In genomic region chr17:60026980-60027379, GRCh38 we compare ENCODE assay signal across 7 cellular contexts. TPM values are rescaled to one million over a fixed set of nuclear protein-coding genes. Genes with fewer than 3 reads are reported as not detected.
A peak's percentile ranks its signal among the peaks of the same experiment; 100 is the strongest.
DNase-seq lines count a peak whose midpoint lies in the region; ATAC-seq, FAIRE-seq and TF ChIP-seq lines count a peak whose summit lies in the region.
"Not testable (repeated sequence)": the region's sequence is repeated elsewhere in the genome, so short reads cannot be mapped to it uniquely, and the experiment has no call there.

No MANE protein-coding gene starts in this region.

- not testable (repeated sequence) for H3K4me1 ChIP-seq in HCT116 (ENCODE audit: control insufficient read depth in 1 of 2, insufficient read depth in 2 of 2, low read length in 2 of 2); RWPE2 (ENCODE audit: insufficient read depth, poor library complexity, severe bottlenecking); endothelial cell of umbilical vein (ENCODE audit: control insufficient read depth, extremely low read depth, insufficient read depth, low read length)

- BruUV-seq in HCT116 (replicated peaks; lab: Mats Ljungman, UMichigan), result TSS peak; percentile 59
- BruUV-seq in endothelial cell of umbilical vein (replicated peaks; lab: Mats Ljungman, UMichigan), result not testable (repeated sequence)

- not testable (repeated sequence) for H4K20me1 ChIP-seq in HCT116 (ENCODE audit: insufficient read depth); endothelial cell of umbilical vein (replicated peaks; ENCODE audit: control insufficient read depth, extremely low read depth, insufficient read depth, low read length)

- not testable (repeated sequence) for H3K9ac ChIP-seq in HCT116 (ENCODE audit: low read length); endothelial cell of umbilical vein (replicated peaks; ENCODE audit: extremely low read depth, insufficient read depth, low read length)

- H3K9me2 ChIP-seq in HCT116 (ENCODE audit: insufficient read depth), result not testable (repeated sequence)

- not testable (repeated sequence) for H3K36me3 Mint-ChIP-seq in naive B cell; stimulated activated naive B cell treated with anti-CD40 and anti-IgM and Interleukin-4, amounts not matched to agents 10 μg/mL and 1 μg/mL and 100 μg/mL, for 72 hours

- DNase-seq in HCT116 (ENCODE audit: low read depth, low spot score); RWPE2 (ENCODE audit: low spot score); endothelial cell of umbilical vein (ENCODE audit: low read depth, low spot score); left colon; naive B cell; stimulated activated naive B cell treated with anti-CD40 and anti-IgM and Interleukin-4, amounts not matched to agents 10 μg/mL and 1 μg/mL and 100 μg/mL, for 72 hours: not testable (repeated sequence)

- not testable (repeated sequence) for H2AFZ ChIP-seq in HCT116 (ENCODE audit: low read depth, low read length, poor library complexity, severe bottlenecking); endothelial cell of umbilical vein (ENCODE audit: low read depth, low read length)

- intact Hi-C loops in HCT116 (cut with micrococcal nuclease); endothelial cell of umbilical vein (cut with micrococcal nuclease); left colon (cut with DNase I, micrococcal nuclease): not testable (repeated sequence)

- POLR2A ChIA-PET in HCT116 (lab: Charles Lee); endothelial cell of umbilical vein (lab: Charles Lee): not testable (repeated sequence)

- H3K4me3 ChIP-seq in HCT116 (replicated peaks in 1 of 2; ENCODE audit: low read depth in 1 of 2, low read length in 2 of 2); RWPE2 (ENCODE audit: severe bottlenecking); endothelial cell of umbilical vein (replicated peaks in 1 of 3; ENCODE audit: insufficient read depth in 1 of 3, low read depth in 1 of 3, low read length in 3 of 3): not testable (repeated sequence)

- RAD21 ChIA-PET in HCT116 (lab: Charles Lee; ENCODE audit: low non-redundant PET in 1 of 2, low total read pairs in 2 of 2, uncharacterized antibody in 2 of 2, unreplicated experiment in 2 of 2), result not testable (repeated sequence)

- H3K9me3 ChIP-seq in HCT116 (ENCODE audit: control insufficient read depth in 1 of 2, insufficient read depth in 1 of 2, low read depth in 1 of 2, low read length in 2 of 2); RWPE2 (ENCODE audit: severe bottlenecking); endothelial cell of umbilical vein (replicated peaks; ENCODE audit: control insufficient read depth, insufficient read depth, low read length): not testable (repeated sequence)

- ATAC-seq in HCT116 (peak; percentile 41), RWPE2 (ENCODE audit: low read depth) (peak; percentile 26; the same call in 1 of the 3 replicates), left colon (peak; percentile 42), naive B cell (ENCODE audit: low read depth in 2 of 2) (peak; percentile 37 to 49)
- peak; percentile 18 to 26 for ATAC-seq in activated CD4-positive, CD25-positive, alpha-beta regulatory T cell treated with anti-CD3 and anti-CD28 coated beads, Interleukin-2, amount 50 U/mL, for 24 hours
- ATAC-seq in stimulated activated naive B cell treated with anti-CD40 and anti-IgM and Interleukin-4, amounts not matched to agents 10 μg/mL and 1 μg/mL and 100 μg/mL, for 72 hours (replicated peaks), result peak; percentile 32 to 59

- not testable (repeated sequence) for H3K9me3 Mint-ChIP-seq in naive B cell; stimulated activated naive B cell treated with anti-CD40 and anti-IgM and Interleukin-4, amounts not matched to agents 10 μg/mL and 1 μg/mL and 100 μg/mL, for 72 hours

- CTCF ChIA-PET in HCT116 (lab: Charles Lee); endothelial cell of umbilical vein (lab: Charles Lee): not testable (repeated sequence)

- H3K27ac Mint-ChIP-seq in naive B cell; stimulated activated naive B cell treated with anti-CD40 and anti-IgM and Interleukin-4, amounts not matched to agents 10 μg/mL and 1 μg/mL and 100 μg/mL, for 72 hours: not testable (repeated sequence)

- not testable (repeated sequence) for H3K4me1 Mint-ChIP-seq in naive B cell; stimulated activated naive B cell treated with anti-CD40 and anti-IgM and Interleukin-4, amounts not matched to agents 10 μg/mL and 1 μg/mL and 100 μg/mL, for 72 hours

- not testable (repeated sequence) for H3K27me3 Mint-ChIP-seq in naive B cell; stimulated activated naive B cell treated with anti-CD40 and anti-IgM and Interleukin-4, amounts not matched to agents 10 μg/mL and 1 μg/mL and 100 μg/mL, for 72 hours

- not testable (repeated sequence) for H3K27ac ChIP-seq in HCT116 (ENCODE audit: low read depth, low read length); RWPE2 (ENCODE audit: poor library complexity, severe bottlenecking); endothelial cell of umbilical vein (ENCODE audit: insufficient read depth, low read depth, low read length)

- TF ChIP-seq POLR2A in HCT116 (IDR thresholded peaks at IDR 0.05; ENCODE audit: borderline replicate concordance, extremely low read depth, insufficient read depth, insufficient read length); endothelial cell of umbilical vein (IDR thresholded peaks at IDR 0.05; ENCODE audit: low read depth, low read length): not testable (repeated sequence)

- H3K27me3 ChIP-seq in HCT116 (ENCODE audit: insufficient read depth, low read length); RWPE2 (ENCODE audit: insufficient read depth, poor library complexity, severe bottlenecking); endothelial cell of umbilical vein (ENCODE audit: control insufficient read depth in 2 of 2, insufficient read depth in 2 of 2, low read length in 2 of 2): not testable (repeated sequence)

- H3K36me3 ChIP-seq in HCT116 (ENCODE audit: control insufficient read depth in 1 of 2, insufficient read depth in 2 of 2, low read length in 2 of 2); RWPE2 (ENCODE audit: low read depth); endothelial cell of umbilical vein (ENCODE audit: control insufficient read depth in 2 of 2, extremely low read depth in 1 of 2, insufficient read depth in 2 of 2, low read length in 2 of 2): not testable (repeated sequence)

- TF ChIP-seq CTCF in HCT116 (IDR thresholded peaks at IDR 0.05 in 2 of 3, conservative IDR thresholded peaks at IDR 0.05 in 1 of 3; ENCODE audit: borderline replicate concordance in 1 of 3, insufficient read depth in 1 of 3, low read depth in 2 of 3, low read length in 2 of 3); RWPE2 (IDR thresholded peaks at IDR 0.05; ENCODE audit: poor library complexity, severe bottlenecking); endothelial cell of umbilical vein (IDR thresholded peaks at IDR 0.05; ENCODE audit: extremely low read depth in 1 of 2, insufficient read depth in 1 of 2, low read depth in 1 of 2, low read length in 2 of 2): not testable (repeated sequence)

- dilution Hi-C loops in endothelial cell of umbilical vein (cut with MboI; ENCODE audit: extremely low pct_ligation_motif_present, low sequenced_read_pairs), result not testable (repeated sequence)

- not testable (repeated sequence) for H3K9me1 ChIP-seq in endothelial cell of umbilical vein (replicated peaks; ENCODE audit: control insufficient read depth, extremely low read depth, insufficient read depth, low read length)

- FAIRE-seq in endothelial cell of umbilical vein (lab: Jason Lieb, UNC), result peak; percentile 97

- not testable (repeated sequence) for H3K4me3 Mint-ChIP-seq in naive B cell; stimulated activated naive B cell treated with anti-CD40 and anti-IgM and Interleukin-4, amounts not matched to agents 10 μg/mL and 1 μg/mL and 100 μg/mL, for 72 hours

- not testable (repeated sequence) for H3K4me2 ChIP-seq in HCT116 (ENCODE audit: low read length); endothelial cell of umbilical vein (ENCODE audit: insufficient read depth, low read length)

- H3K79me2 ChIP-seq in HCT116 (ENCODE audit: insufficient read depth, low read length); endothelial cell of umbilical vein (ENCODE audit: control insufficient read depth, insufficient read depth, low read length): not testable (repeated sequence)

- not testable (repeated sequence) for TF ChIP-seq RAD21 in HCT116 (IDR thresholded peaks at IDR 0.05; ENCODE audit: low read depth)

RNA-seq across cellular contexts. Expression of gene HEATR6, which starts 51.7 kb away (rescaled TPM):
- 39.0 TPM for total RNA-seq in HCT116 (2021; ENCODE audit: unreplicated experiment)
- 26.8 and 28.9 TPM in 2 replicates for polyA plus RNA-seq in HCT116 (2012)
- total RNA-seq in endothelial cell of umbilical vein, result 16.7 and 17.4 TPM in 2 replicates
- polyA plus RNA-seq in endothelial cell of umbilical vein, result 18.6 and 20.2 TPM in 2 replicates
- polyA plus RNA-seq in endothelial cell of umbilical vein (2011; cell fraction: cytosol; rRNA removed), result 11.7 and 13.6 TPM in 2 replicates
- 61.2 and 67.3 TPM in 2 replicates for polyA plus RNA-seq in endothelial cell of umbilical vein (2011; cell fraction: nucleus; rRNA removed)
- polyA plus RNA-seq in endothelial cell of umbilical vein (2012), result 10.9 and 11.6 TPM in 2 replicates
- 21.0 and 26.5 TPM in 2 replicates for polyA minus RNA-seq in endothelial cell of umbilical vein
- polyA minus RNA-seq in endothelial cell of umbilical vein (2011; cell fraction: cytosol; rRNA and poly(A)+ RNA removed), result 13.0 TPM
- polyA minus RNA-seq in endothelial cell of umbilical vein (2011; cell fraction: nucleus; rRNA and poly(A)+ RNA removed), result 25.1 and 27.9 TPM in 2 replicates
- 1 to 10 TPM; 9.1 to 9.4 TPM for total RNA-seq in left colon
- polyA plus RNA-seq in naive B cell (ENCODE audit: low read depth in 6 of 6), result 10 to 100 TPM; 10.1 to 19.1 (median 15.8) TPM
